In genomic region chr7:23206511-23206867, GRCh38 we compare ENCODE assay signal across 14 cellular contexts. TPM values are rescaled to one million over a fixed set of nuclear protein-coding genes. Genes with fewer than 3 reads are reported as not detected.
DNase-seq lines count a peak whose midpoint lies in the region; ATAC-seq and TF ChIP-seq lines count a peak whose summit lies in the region.
"Had no signal": no experiment of that assay in that cellular context is flagged by ENCODE, and none has a peak within 500 bp of the region (broad histone marks: within the 10 kb centered on the region; RNA-seq: fewer than 3 reads in every experiment).

No MANE protein-coding gene starts in this region.

- H3K9me3 ChIP-seq in left ventricle myocardium inferior (replicated peaks) (no peaks in the 10 kb centered on the region), vagina (no peaks in the 10 kb centered on the region), neuronal stem cell (replicated peaks in 1 of 2; ENCODE audit: control insufficient read depth in 2 of 2, insufficient read depth in 1 of 2, low read depth in 1 of 2, low read length in 2 of 2) (no peaks in the 10 kb centered on the region)

- DNase-seq in left ventricle myocardium inferior, result no peak
- no peak for DNase-seq in Right ventricle myocardium inferior (ENCODE audit: missing footprints)
- DNase-seq in dorsolateral prefrontal cortex, result no peak
- DNase-seq in naive thymus-derived CD8-positive, alpha-beta T cell, result no peak
- no peak for DNase-seq in vagina (ENCODE audit: extremely low spot score in 2 of 2)
- no peak for DNase-seq in neuronal stem cell (ENCODE audit: low spot score)
- no peak for DNase-seq in 8988T
- DNase-seq: activated effector memory CD4-positive, alpha-beta T cell treated with anti-CD3 and anti-CD28 coated beads, Interleukin-2, amount 50 U/mL, for 16 hours; cerebellar nuclear complex; GOT3; NCI-H226; T-helper 1 cell had no signal

- peaks cover 11 to 26% (median 21%) of the 10 kb centered on the region in 5 donors for H3K27me3 Mint-ChIP-seq in naive thymus-derived CD8-positive, alpha-beta T cell

- H2BK15ac ChIP-seq in neuronal stem cell (ENCODE audit: low read length), result no peak overlapping the region

- H2BK5ac ChIP-seq in neuronal stem cell (ENCODE audit: low read length), result no peak overlapping the region

- H3K27ac ChIP-seq in left ventricle myocardium inferior (replicated peaks) (peak overlapping the region; percentile 23), dorsolateral prefrontal cortex (peak overlapping the region in 15 of 59 donors; percentile 8 to 83 (median 52)), vagina (peak overlapping the region; percentile 56), neuronal stem cell (replicated peaks; ENCODE audit: low read length) (no peak overlapping the region)

- H3K36me3 Mint-ChIP-seq in naive thymus-derived CD8-positive, alpha-beta T cell, result peaks cover 0 to 28% (median 24%) of the 10 kb centered on the region in 3 donors

- no peak overlapping the region for H2BK12ac ChIP-seq in neuronal stem cell (ENCODE audit: low read length)

- TF ChIP-seq CTCF in left ventricle myocardium inferior (IDR thresholded peaks at IDR 0.05; ENCODE audit: borderline replicate concordance) (no peak), dorsolateral prefrontal cortex (IDR thresholded peaks at IDR 0.05 in 54 of 56, conservative IDR thresholded peaks at IDR 0.05 in 2 of 56; ENCODE audit: low read depth in 1 of 56, partially characterized antibody in 56 of 56) (no peak), vagina (IDR thresholded peaks at IDR 0.05) (no peak)

- H2BK120ac ChIP-seq in neuronal stem cell (ENCODE audit: low read depth, low read length), result no peak overlapping the region

- POLR2A ChIA-PET in naive thymus-derived CD8-positive, alpha-beta T cell (lab: Charles Lee), result interaction anchor here (0.6 to 1.9 kb wide), 3 partner anchors 25 to 1261 kb away, joined by 6 to 10 read pairs (median 7); partner anchors contain the start of genes KLHL7 and NUP42

- peak overlapping the region in 4 of 10 donors; percentile 85 to 95 (median 92) for H3K27ac Mint-ChIP-seq in naive thymus-derived CD8-positive, alpha-beta T cell
- H3K27ac Mint-ChIP-seq: natural killer cell treated with Interleukin-12 subunit alpha and Interleukin-12 subunit beta and Interleukin-15 and Interleukin-18, amount 100 ng/mL, for 72 hours had no signal

- no peak overlapping the region for H2AK5ac ChIP-seq in neuronal stem cell (ENCODE audit: low read depth, low read length)

- no peak overlapping the region for H3K4me2 ChIP-seq in neuronal stem cell (ENCODE audit: insufficient read depth, low read length, poor library complexity, severe bottlenecking)

- peak overlapping the region in 7 of 10 donors; percentile 1 to 82 (median 62) for H3K4me3 Mint-ChIP-seq in naive thymus-derived CD8-positive, alpha-beta T cell
- H3K4me3 Mint-ChIP-seq: natural killer cell treated with Interleukin-12 subunit alpha and Interleukin-12 subunit beta and Interleukin-15 and Interleukin-18, amount 100 ng/mL, for 72 hours had no signal

- H4K8ac ChIP-seq in neuronal stem cell (ENCODE audit: low read depth, low read length), result no peak overlapping the region

- ATAC-seq in Right ventricle myocardium inferior (no peak), GM19455 (IDR thresholded peaks at IDR 0.05; ENCODE audit: unreplicated experiment) (no peak)
- ATAC-seq in naive thymus-derived CD8-positive, alpha-beta T cell, result peak in 1 of 2 donors; percentile 35

- no CpG with 5 or more reads among the region's 8 CpGs for WGBS in neuronal stem cell (ENCODE audit: extremely low coverage in 2 of 2, insufficient read length in 2 of 2, insufficient replicate concordance in 1 of 2), 2 donors

- H4K91ac ChIP-seq in neuronal stem cell (ENCODE audit: low read depth, low read length, poor library complexity), result no peak overlapping the region

- H2AFZ ChIP-seq in neuronal stem cell (ENCODE audit: low read length), result no peak overlapping the region

- H3K4me3 ChIP-seq in left ventricle myocardium inferior, result peak overlapping the region; percentile 54
- peak overlapping the region in 44 of 59 donors; percentile 10 to 55 (median 38) for H3K4me3 ChIP-seq in dorsolateral prefrontal cortex
- H3K4me3 ChIP-seq in vagina, result peak overlapping the region; percentile 31 to 51
- H3K4me3 ChIP-seq in neuronal stem cell (ENCODE audit: low read length in 2 of 2), result no peak overlapping the region

- no peak overlapping the region for H3K9ac ChIP-seq in neuronal stem cell (ENCODE audit: low read depth, low read length, poor library complexity)

- no peak for TF ChIP-seq POLR2A in vagina (IDR thresholded peaks at IDR 0.05)

- no peak overlapping the region for H3K4ac ChIP-seq in neuronal stem cell (ENCODE audit: low read length)

- peaks cover 0 to 11% (median 7%) of the 10 kb centered on the region in 4 donors for H3K4me1 Mint-ChIP-seq in naive thymus-derived CD8-positive, alpha-beta T cell

- intact Hi-C loops in left ventricle myocardium inferior (cut with micrococcal nuclease), result no loop called here
- intact Hi-C loops in Right ventricle myocardium inferior (cut with DNase I), result no loop called here
- intact Hi-C loops in dorsolateral prefrontal cortex (cut with DNase I), result no loop called here
- intact Hi-C loops in vagina (cut with DNase I), result no loop called here

- no peaks in the 10 kb centered on the region for H3K79me1 ChIP-seq in neuronal stem cell (ENCODE audit: low read depth, low read length)

- H3K4me1 ChIP-seq in left ventricle myocardium inferior (peaks cover 4% of the 10 kb centered on the region), vagina (no peaks in the 10 kb centered on the region), neuronal stem cell (ENCODE audit: control insufficient read depth in 2 of 2, insufficient read depth in 1 of 2, low read depth in 1 of 2, low read length in 2 of 2) (no peaks in the 10 kb centered on the region)

- H3K18ac ChIP-seq in neuronal stem cell (ENCODE audit: low read length), result no peak overlapping the region

- H3K14ac ChIP-seq in neuronal stem cell (ENCODE audit: low read length), result no peak overlapping the region

- H3K36me3 ChIP-seq in left ventricle myocardium inferior (peaks cover 9% of the 10 kb centered on the region), vagina (peaks cover 0 to 4% of the 10 kb centered on the region in 2 donors), neuronal stem cell (replicated peaks in 1 of 2; ENCODE audit: control insufficient read depth in 2 of 2, insufficient read depth in 2 of 2, low read length in 2 of 2) (peaks cover 0 to 31% of the 10 kb centered on the region in 2 donors)

- no peak overlapping the region for H3K23ac ChIP-seq in neuronal stem cell (ENCODE audit: low read depth, low read length, poor library complexity)

- no peaks in the 10 kb centered on the region for H3K9me3 Mint-ChIP-seq in naive thymus-derived CD8-positive, alpha-beta T cell
- H3K9me3 Mint-ChIP-seq: natural killer cell treated with Interleukin-12 subunit alpha and Interleukin-12 subunit beta and Interleukin-15 and Interleukin-18, amount 100 ng/mL, for 72 hours had no signal

- H3K27me3 ChIP-seq in left ventricle myocardium inferior (ENCODE audit: low read depth), result no peaks in the 10 kb centered on the region
- no peaks in the 10 kb centered on the region for H3K27me3 ChIP-seq in dorsolateral prefrontal cortex
- no peaks in the 10 kb centered on the region for H3K27me3 ChIP-seq in vagina
- H3K27me3 ChIP-seq in neuronal stem cell (ENCODE audit: control insufficient read depth in 3 of 3, insufficient read depth in 3 of 3, low read depth in 1 of 3, low read length in 3 of 3), result no peaks in the 10 kb centered on the region

RNA-seq across cellular contexts. Expression of gene NUP42, which starts 24.6 kb away (rescaled TPM):
- 20.3 TPM for total RNA-seq in left ventricle myocardium inferior
- total RNA-seq in Right ventricle myocardium inferior, result 21.6 TPM
- total RNA-seq in dorsolateral prefrontal cortex, result 10 to 100 TPM; 26.1 to 58.3 (median 39.5) TPM
- 10 to 100 TPM; 38.8 to 39.2 TPM for total RNA-seq in naive thymus-derived CD8-positive, alpha-beta T cell
- 10 to 100 TPM; 28.2 to 31.1 (median 29.3) TPM for polyA plus RNA-seq in naive thymus-derived CD8-positive, alpha-beta T cell
- 27.0 TPM for total RNA-seq in vagina
- polyA plus RNA-seq in neuronal stem cell (2013, experiment 1 of 2), result 25.4 TPM
- 25.2 TPM for polyA plus RNA-seq in neuronal stem cell (2013, experiment 2 of 2)

RNA-seq across cellular contexts. Expression of gene GPNMB, which starts 40.1 kb away (rescaled TPM):
- total RNA-seq in left ventricle myocardium inferior, result 288 TPM
- 234 TPM for total RNA-seq in Right ventricle myocardium inferior
- 10 to 100 TPM in 110 of 120 experiments, 1 to 10 TPM in 10; 4.8 to 56.9 (median 24.2) TPM for total RNA-seq in dorsolateral prefrontal cortex
- total RNA-seq in naive thymus-derived CD8-positive, alpha-beta T cell, result 1 to 10 TPM; 5.9 to 6.3 TPM
- polyA plus RNA-seq in naive thymus-derived CD8-positive, alpha-beta T cell, result not detected
- total RNA-seq in vagina, result 113 TPM
- 0.24 TPM for polyA plus RNA-seq in neuronal stem cell (2013, experiment 1 of 2)
- 0.17 TPM for polyA plus RNA-seq in neuronal stem cell (2013, experiment 2 of 2)
- total RNA-seq: natural killer cell treated with Interleukin-12 subunit alpha and Interleukin-12 subunit beta and Interleukin-15 and Interleukin-18, amount 100 ng/mL, for 72 hours had no signal

Comparison
In these comparisons a context has a peak if more than half of its experiments do, and no peak if none do; other contexts are left out.
1. H3K4me3 ChIP-seq: peak in left ventricle myocardium inferior (single experiment), dorsolateral prefrontal cortex (44 of 59) and vagina (2 of 2); none in neuronal stem cell (0 of 2).